Comparison of ENCODE assay signal across 8 cellular contexts in the genomic region with DNA sequence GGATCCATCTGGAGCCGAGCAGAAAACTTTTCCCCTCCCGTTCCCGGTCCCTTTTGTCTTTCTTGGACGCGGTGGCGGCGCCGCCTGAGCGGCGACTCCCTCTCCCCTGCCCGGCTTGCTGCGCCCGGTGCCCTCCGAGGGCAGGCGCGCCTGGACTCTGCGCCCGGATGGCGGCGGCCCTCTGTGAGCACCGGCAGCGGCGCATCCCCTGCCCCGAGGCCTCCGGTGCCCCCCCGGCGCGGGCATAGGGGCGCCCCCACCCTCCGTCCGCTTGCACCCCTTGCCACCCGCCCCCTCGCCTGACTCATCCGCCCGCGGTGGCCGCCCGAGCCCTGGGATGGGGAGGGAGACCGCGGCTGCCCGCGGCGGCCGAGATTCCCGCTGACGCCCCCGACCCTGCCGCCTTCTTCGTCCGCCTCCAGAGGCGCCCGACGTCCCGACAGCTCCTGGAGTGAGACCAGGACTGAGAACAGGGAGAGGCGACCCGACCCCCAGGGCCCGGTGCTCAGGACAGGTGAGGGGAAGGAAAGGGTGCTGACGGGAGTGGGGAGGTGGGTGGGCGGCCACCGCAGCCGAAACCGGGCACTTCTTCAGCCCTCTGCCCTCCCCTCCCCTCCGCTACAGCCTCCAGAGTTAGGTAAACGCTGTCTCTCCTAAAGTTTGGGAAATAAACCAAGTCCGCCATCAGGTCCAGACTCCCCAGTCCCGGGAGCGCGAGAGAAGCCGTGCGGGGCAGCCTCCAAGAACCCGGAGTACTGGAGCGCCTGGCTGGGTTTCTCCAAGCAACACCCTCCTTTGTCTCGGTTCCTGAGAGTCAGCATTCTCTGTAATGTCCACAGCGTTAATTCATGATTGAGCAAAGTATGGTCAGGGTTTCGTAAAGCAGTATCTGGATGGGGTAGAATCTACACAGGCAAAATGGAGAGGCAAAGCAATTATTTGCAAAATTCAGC. TPM values are rescaled to one million over a fixed set of nuclear protein-coding genes. Genes with fewer than 3 reads are reported as not detected.
DNase-seq lines count a peak whose midpoint lies in the region; ATAC-seq and TF ChIP-seq lines count a peak whose summit lies in the region.

A gene (plus strand): TSS at position 7 of the 953 bp plus-strand sequence. CDS start 74,406 bp downstream, outside the sequence.

- H3K36me3 ChIP-seq in mucosa of descending colon (ENCODE audit: low read depth) (no peaks in the 10 kb centered on the region), stomach (no peaks in the 10 kb centered on the region)

- peaks cover 9% of the 10 kb centered on the region for H3K4me1 ChIP-seq in mucosa of descending colon (ENCODE audit: low read depth)
- H3K4me1 ChIP-seq in stomach, result peaks cover 0 to 22% (median 18%) of the 10 kb centered on the region in 4 donors

- TF ChIP-seq CTCF in HL-60 (IDR thresholded peaks at IDR 0.05; ENCODE audit: insufficient read depth, low read length), result no peak
- no peak for TF ChIP-seq CTCF in activated CD8-positive, alpha-beta T cell treated with anti-CD3 and anti-CD28 coated beads for 36 hours (IDR thresholded peaks at IDR 0.05)
- TF ChIP-seq CTCF in epithelial cell of proximal tubule (conservative IDR thresholded peaks at IDR 0.05; ENCODE audit: low read depth, low read length), result no peak
- TF ChIP-seq CTCF in mucosa of descending colon (IDR thresholded peaks at IDR 0.05), result no peak
- no peak for TF ChIP-seq CTCF in stomach (IDR thresholded peaks at IDR 0.05)

- peak within 1 kb of the TSS; percentile 63 for H3K4me3 Mint-ChIP-seq in activated CD8-positive, alpha-beta T cell treated with anti-CD3 and anti-CD28 coated beads for 36 hours

- H3K4me3 ChIP-seq in HL-60 (replicated peaks; ENCODE audit: insufficient read depth, low read length) (peak within 1 kb of the TSS; percentile 0; the same call in 1 of the 2 replicates), epithelial cell of proximal tubule (ENCODE audit: low read depth, low read length) (peak within 1 kb of the TSS; percentile 73), mucosa of descending colon (peak within 1 kb of the TSS; percentile 38), stomach (peak within 1 kb of the TSS; percentile 47 to 76 (median 61))

- H3K9me3 Mint-ChIP-seq in activated CD8-positive, alpha-beta T cell treated with anti-CD3 and anti-CD28 coated beads for 36 hours, result no peaks in the 10 kb centered on the region

- H3K4me1 Mint-ChIP-seq in activated CD8-positive, alpha-beta T cell treated with anti-CD3 and anti-CD28 coated beads for 36 hours (ENCODE audit: low read depth), result peaks cover 17% of the 10 kb centered on the region

- H3K27ac Mint-ChIP-seq in activated CD8-positive, alpha-beta T cell treated with anti-CD3 and anti-CD28 coated beads for 36 hours, result peak within 1 kb of the TSS; percentile 12

- CTCF ChIA-PET in activated CD8-positive, alpha-beta T cell treated with anti-CD3 and anti-CD28 coated beads for 36 hours (lab: Charles Lee), result interaction anchor here (0.6 to 1.7 kb wide), 11 partner anchors 8 to 332 kb away, joined by 3 to 13 read pairs (median 4); no protein-coding TSS in a partner anchor

- no peak for DNase-seq in HL-60 (ENCODE audit: low read depth in 1 of 2, low spot score in 1 of 2)
- peak; percentile 57 for DNase-seq in activated CD8-positive, alpha-beta T cell treated with anti-CD3 and anti-CD28 coated beads for 36 hours
- no peak for DNase-seq in epithelial cell of proximal tubule (ENCODE audit: low read depth)
- peak; percentile 30 to 67 (median 63) for DNase-seq in mucosa of descending colon
- peak; percentile 30 for DNase-seq in stomach
- DNase-seq in NCI-H2029 (lab: John Stamatoyannopoulos, UW), result no peak

- H3K27me3 ChIP-seq in HL-60 (ENCODE audit: insufficient read depth, poor library complexity, severe bottlenecking) (peaks cover 46% of the 10 kb centered on the region), stomach (peaks cover 0 to 53% (median 22%) of the 10 kb centered on the region in 3 donors)

- H3K36me3 Mint-ChIP-seq in activated CD8-positive, alpha-beta T cell treated with anti-CD3 and anti-CD28 coated beads for 36 hours (ENCODE audit: low read depth), result no peaks in the 10 kb centered on the region

- H3K27me3 Mint-ChIP-seq in activated CD8-positive, alpha-beta T cell treated with anti-CD3 and anti-CD28 coated beads for 36 hours, result peaks cover 15% of the 10 kb centered on the region

- H3K27ac ChIP-seq in HL-60 (replicated peaks) (no peak within 1 kb of the TSS), stomach (peak within 1 kb of the TSS; percentile 55 to 78 (median 78))

- no peak for TF ChIP-seq EP300 in stomach (IDR thresholded peaks at IDR 0.05)

- ATAC-seq in GM18498 (IDR thresholded peaks at IDR 0.05; ENCODE audit: unreplicated experiment), result peak; percentile 26
- peak; percentile 68 for ATAC-seq in activated CD8-positive, alpha-beta T cell treated with anti-CD3 and anti-CD28 coated beads for 36 hours
- peak; percentile 61 for ATAC-seq in mucosa of descending colon
- ATAC-seq in HG03571 (IDR thresholded peaks at IDR 0.05; ENCODE audit: unreplicated experiment), result no peak

- POLR2A ChIA-PET in activated CD8-positive, alpha-beta T cell treated with anti-CD3 and anti-CD28 coated beads for 36 hours (lab: Charles Lee), result no interaction called here

- H3K9me3 ChIP-seq in mucosa of descending colon (no peaks in the 10 kb centered on the region), stomach (no peaks in the 10 kb centered on the region)

- 2 to 3% (median 2%) methylated on average over 27 to 75 of the region's 75 CpGs for WGBS in stomach, 5 donors

- TF ChIP-seq POLR2A in stomach (IDR thresholded peaks at IDR 0.05), result no peak

- intact Hi-C loops in activated CD8-positive, alpha-beta T cell treated with anti-CD3 and anti-CD28 coated beads for 36 hours (cut with micrococcal nuclease), result no loop called here
- intact Hi-C loops in mucosa of descending colon (cut with DNase I, micrococcal nuclease) (no loop called here), stomach (cut with DNase I; ENCODE audit: low total_unique reads) (no loop called here)

RNA-seq across cellular contexts. Expression of the gene that starts here (rescaled TPM):
- total RNA-seq in activated CD8-positive, alpha-beta T cell treated with anti-CD3 and anti-CD28 coated beads for 36 hours, result under 1 TPM; 0.20 TPM
- 2.1 and 3.3 TPM in 2 replicates for total RNA-seq in epithelial cell of proximal tubule
- 10 to 100 TPM in 1 of 3 donors, 1 to 10 TPM in 2; 8.1 to 60.4 (median 8.6) TPM for total RNA-seq in mucosa of descending colon
- total RNA-seq in stomach, result 1 to 10 TPM in 3 of 5 donors, not detected in 2; 1.2 to 8.8 (median 2.6) TPM
- 1 to 10 TPM in 1 of 3 donors, under 1 TPM in 2; 0.23 to 1.4 (median 0.68) TPM for polyA plus RNA-seq in stomach

Comparison
In these comparisons a context has a peak if more than half of its experiments do, and no peak if none do; other contexts are left out.
1. Peak in DNase-seq and ATAC-seq in activated CD8-positive, alpha-beta T cell treated with anti-CD3 and anti-CD28 coated beads for 36 hours; RNA of the gene not detected or under 1 TPM.
2. DNase-seq: peak in mucosa of descending colon (3 of 3) and stomach (single experiment); none in HL-60 (0 of 2), epithelial cell of proximal tubule (single experiment) and NCI-H2029 (single experiment).
3. H3K4me3 ChIP-seq: peak in every context shown above with its lines; median percentile 73 in epithelial cell of proximal tubule; 61 in stomach; 38 in mucosa of descending colon; 0 in HL-60.